ENCODE assay signal across 1 cellular context in genomic region chr22:49949914-49950292, GRCh38.
TF ChIP-seq lines count a peak whose summit lies in the region.

No MANE protein-coding gene starts in this region.

TF ChIP-seq in HepG2, 621 proteins besides CTCF, POLR2A, EP300 and RAD21 (continued from another document and continues in another):
- TF ChIP-seq ZSCAN20 (CRISPR knock-in tag; IDR thresholded peaks at IDR 0.05; ENCODE audit: borderline replicate concordance) (no peak), U2AF1 (optimal IDR thresholded peaks at IDR 0.05; ENCODE audit: low read depth, low read length) (peak; percentile 18), ERF (CRISPR knock-in tag; IDR thresholded peaks at IDR 0.05) (no peak), HNRNPH1 (optimal IDR thresholded peaks at IDR 0.05; ENCODE audit: low read depth, low read length) (peak; percentile 11), ZNF318 (CRISPR knock-in tag; IDR thresholded peaks at IDR 0.05) (no peak), ZNF788 (CRISPR knock-in tag; IDR thresholded peaks at IDR 0.05; ENCODE audit: borderline replicate concordance) (no peak), ZNF776 (CRISPR knock-in tag; IDR thresholded peaks at IDR 0.05) (no peak), CREB3 (CRISPR knock-in tag; IDR thresholded peaks at IDR 0.05) (no peak), ZNF619 (CRISPR knock-in tag; IDR thresholded peaks at IDR 0.05) (no peak), THAP11 (CRISPR knock-in tag; IDR thresholded peaks at IDR 0.05) (no peak), ZNF282 (IDR thresholded peaks at IDR 0.05; ENCODE audit: partially characterized antibody) (no peak), ZNF468 (CRISPR knock-in tag; IDR thresholded peaks at IDR 0.05) (no peak), CENPX (CRISPR knock-in tag; IDR thresholded peaks at IDR 0.05) (no peak), PRMT3 (CRISPR knock-in tag; IDR thresholded peaks at IDR 0.05; ENCODE audit: borderline replicate concordance, low read depth) (no peak), NR2C2 (CRISPR knock-in tag; IDR thresholded peaks at IDR 0.05; ENCODE audit: borderline replicate concordance) (no peak), ZNF800 (CRISPR knock-in tag; IDR thresholded peaks at IDR 0.05) (no peak), ZNF530 (CRISPR knock-in tag; IDR thresholded peaks at IDR 0.05; ENCODE audit: low read depth) (no peak), MTERF4 (CRISPR knock-in tag; IDR thresholded peaks at IDR 0.05) (0 out of 2 replicates have a peak, but pooled peaks have one; percentile 7), ZFP37 (CRISPR knock-in tag; IDR thresholded peaks at IDR 0.05; ENCODE audit: borderline replicate concordance) (no peak), SETDB1 (CRISPR knock-in tag; IDR thresholded peaks at IDR 0.05; ENCODE audit: borderline replicate concordance) (no peak), RFX1 (IDR thresholded peaks at IDR 0.05) (no peak), ZNF580 (CRISPR knock-in tag; IDR thresholded peaks at IDR 0.05; ENCODE audit: borderline replicate concordance, low read depth) (no peak), ZNF430 (CRISPR knock-in tag; IDR thresholded peaks at IDR 0.05) (no peak), PLSCR1 (CRISPR knock-in tag; IDR thresholded peaks at IDR 0.05; ENCODE audit: borderline replicate concordance) (no peak), STAG1 (CRISPR knock-in tag; IDR thresholded peaks at IDR 0.05) (no peak), TERF1 (CRISPR knock-in tag; IDR thresholded peaks at IDR 0.05) (no peak), ZBTB21 (CRISPR knock-in tag; IDR thresholded peaks at IDR 0.05) (no peak), ZNF740 (CRISPR knock-in tag; IDR thresholded peaks at IDR 0.05) (no peak), E2F1 (CRISPR knock-in tag; IDR thresholded peaks at IDR 0.05) (no peak), ZBTB25 (CRISPR knock-in tag; IDR thresholded peaks at IDR 0.05) (no peak), TBX3 (IDR thresholded peaks at IDR 0.05; ENCODE audit: borderline replicate concordance) (no peak), ZNF572 (CRISPR knock-in tag; IDR thresholded peaks at IDR 0.05) (no peak), SNAI1 (CRISPR knock-in tag; IDR thresholded peaks at IDR 0.05; ENCODE audit: borderline replicate concordance) (no peak), RERE (CRISPR knock-in tag; IDR thresholded peaks at IDR 0.05; ENCODE audit: low read depth) (no peak), ZFP62 (CRISPR knock-in tag; IDR thresholded peaks at IDR 0.05) (no peak)
